ENCODE assay signal across 9 cellular contexts in the genomic region with DNA sequence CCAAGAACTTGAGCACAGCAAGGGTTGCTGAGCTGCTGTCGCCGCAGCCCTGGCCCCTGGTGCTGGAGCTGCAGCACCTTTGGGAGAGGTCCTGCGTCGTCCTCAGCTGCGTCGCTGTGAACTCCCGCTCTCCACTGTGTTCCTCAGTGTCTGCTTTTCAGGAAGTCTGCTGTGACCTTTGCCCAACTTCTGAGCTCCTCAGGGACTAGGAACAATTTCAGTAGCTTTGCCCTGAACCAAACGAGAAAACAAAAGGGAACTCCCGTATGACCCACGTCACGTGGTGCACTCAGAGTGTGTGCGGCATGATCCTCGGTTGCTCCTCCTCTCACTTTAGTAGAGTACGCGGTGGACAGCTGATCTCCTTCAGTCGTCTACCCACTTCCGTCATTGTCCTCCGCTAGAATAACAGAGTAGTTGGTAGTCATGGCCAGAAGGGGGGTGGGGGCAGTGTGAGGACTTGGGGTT. TPM values are rescaled to one million over a fixed set of nuclear protein-coding genes. Genes with fewer than 3 reads are reported as not detected.
DNase-seq lines count a peak whose midpoint lies in the region; ATAC-seq and TF ChIP-seq lines count a peak whose summit lies in the region.
"Had no signal": no experiment of that assay in that cellular context is flagged by ENCODE, and none has a peak within 500 bp of the region (broad histone marks: within the 10 kb centered on the region; RNA-seq: fewer than 3 reads in every experiment).

No MANE protein-coding gene starts in this region.

- peaks cover 12% of the 10 kb centered on the region for H3K4me1 Mint-ChIP-seq in activated naive CD4-positive, alpha-beta T cell treated with anti-CD3 and anti-CD28 coated beads for 36 hours (ENCODE audit: low read depth)
- H3K4me1 Mint-ChIP-seq in chondrocyte (ENCODE audit: low read depth) = peaks cover 19% of the 10 kb centered on the region

- CTCF ChIA-PET in activated naive CD4-positive, alpha-beta T cell treated with anti-CD3 and anti-CD28 coated beads for 36 hours (lab: Charles Lee) = interaction anchor here (0.7 kb wide), 1 partner anchor 157 kb away, joined by 3 read pairs; no protein-coding TSS in a partner anchor

- H3K27me3 ChIP-seq in right lobe of liver (no peaks in the 10 kb centered on the region), upper lobe of right lung (no peaks in the 10 kb centered on the region)

- DNase-seq in activated naive CD4-positive, alpha-beta T cell treated with anti-CD3 and anti-CD28 coated beads for 36 hours = peak; percentile 53
- DNase-seq in activated naive CD4-positive, alpha-beta T cell treated with anti-CD3 and anti-CD28 coated beads, Interleukin-2, amount 50 U/mL, for 16 hours = no peak
- no peak for DNase-seq in chondrocyte (ENCODE audit: low spot score)
- DNase-seq in right lobe of liver = peak in 2 of 3 donors; percentile 55 to 73
- peak; percentile 90 for DNase-seq in upper lobe of right lung
- DNase-seq in iPS-NIHi7 (ENCODE audit: extremely low spot score) = no peak
- DNase-seq in NCI-H345 (lab: John Stamatoyannopoulos, UW) = no peak

- no peaks in the 10 kb centered on the region for H3K9me3 ChIP-seq in right lobe of liver
- no peaks in the 10 kb centered on the region for H3K9me3 ChIP-seq in upper lobe of right lung

- no peaks in the 10 kb centered on the region for H3K4me1 ChIP-seq in right lobe of liver
- H3K4me1 ChIP-seq in upper lobe of right lung = peaks cover 30% of the 10 kb centered on the region

- ATAC-seq in right lobe of liver (peak; percentile 65 to 84 (median 68)), upper lobe of right lung (peak; percentile 94), GM18867 (IDR thresholded peaks at IDR 0.05; ENCODE audit: unreplicated experiment) (no peak)

- H3K27me3 Mint-ChIP-seq in activated naive CD4-positive, alpha-beta T cell treated with anti-CD3 and anti-CD28 coated beads for 36 hours (ENCODE audit: low read depth) = no peaks in the 10 kb centered on the region
- H3K27me3 Mint-ChIP-seq in chondrocyte (ENCODE audit: low read depth) = no peaks in the 10 kb centered on the region

- intact Hi-C loops in activated naive CD4-positive, alpha-beta T cell treated with anti-CD3 and anti-CD28 coated beads for 36 hours (cut with micrococcal nuclease) = no loop called here
- intact Hi-C loops in right lobe of liver (cut with DNase I) (no loop called here), upper lobe of right lung (cut with DNase I) (no loop called here)

- WGBS in right lobe of liver (ENCODE audit: insufficient coverage, low coverage, low lambda C conversion rate, missing lambda C conversion rate) = 75% methylated on average over 11 of the region's 18 CpGs

- H3K36me3 Mint-ChIP-seq in activated naive CD4-positive, alpha-beta T cell treated with anti-CD3 and anti-CD28 coated beads for 36 hours (ENCODE audit: low read depth) = peaks cover 28% of the 10 kb centered on the region
- peaks cover 30% of the 10 kb centered on the region for H3K36me3 Mint-ChIP-seq in chondrocyte (ENCODE audit: low read depth)

- no peak overlapping the region for H3K4me3 Mint-ChIP-seq in activated naive CD4-positive, alpha-beta T cell treated with anti-CD3 and anti-CD28 coated beads for 36 hours
- no peak overlapping the region for H3K4me3 Mint-ChIP-seq in chondrocyte (ENCODE audit: unreplicated experiment)

- H3K27ac ChIP-seq in right lobe of liver (peak overlapping the region in 1 of 3 donors; percentile 47), upper lobe of right lung (peak overlapping the region; percentile 77)
- H3K27ac ChIP-seq: C4-2B had no signal

- peak overlapping the region; percentile 28 for H3K27ac Mint-ChIP-seq in activated naive CD4-positive, alpha-beta T cell treated with anti-CD3 and anti-CD28 coated beads for 36 hours
- H3K27ac Mint-ChIP-seq in chondrocyte (ENCODE audit: unreplicated experiment) = peak overlapping the region; percentile 54

- peaks cover 4 to 48% (median 14%) of the 10 kb centered on the region in 4 donors for H3K36me3 ChIP-seq in right lobe of liver
- peaks cover 42% of the 10 kb centered on the region for H3K36me3 ChIP-seq in upper lobe of right lung

- H3K4me3 ChIP-seq in right lobe of liver (no peak overlapping the region), upper lobe of right lung (peak overlapping the region; percentile 19)

- TF ChIP-seq CTCF in chondrocyte (IDR thresholded peaks at IDR 0.05) = no peak
- no peak for TF ChIP-seq CTCF in right lobe of liver (IDR thresholded peaks at IDR 0.05)
- TF ChIP-seq CTCF in upper lobe of right lung (IDR thresholded peaks at IDR 0.05) = no peak

- no peaks in the 10 kb centered on the region for H3K9me3 Mint-ChIP-seq in activated naive CD4-positive, alpha-beta T cell treated with anti-CD3 and anti-CD28 coated beads for 36 hours
- no peaks in the 10 kb centered on the region for H3K9me3 Mint-ChIP-seq in chondrocyte (ENCODE audit: low read depth)

- no peak for TF ChIP-seq POLR2A in right lobe of liver (IDR thresholded peaks at IDR 0.05)

RNA-seq across cellular contexts. Expression of gene WDR45B, which starts 44.2 kb away (rescaled TPM):
- 10 to 100 TPM; 23.2 to 25.0 TPM for total RNA-seq in activated naive CD4-positive, alpha-beta T cell treated with anti-CD3 and anti-CD28 coated beads for 36 hours
- total RNA-seq in chondrocyte (60.4 to 70.0 TPM (median 67.8 TPM) in 3 replicates), right lobe of liver (10 to 100 TPM; 27.7 to 40.7 (median 31.6) TPM), upper lobe of right lung (65.1 TPM)

Comparison
In these comparisons a context has a peak if more than half of its experiments do, and no peak if none do; other contexts are left out.
1. DNase-seq: peak in activated naive CD4-positive, alpha-beta T cell treated with anti-CD3 and anti-CD28 coated beads for 36 hours (single experiment), right lobe of liver (2 of 3) and upper lobe of right lung (single experiment); none in activated naive CD4-positive, alpha-beta T cell treated with anti-CD3 and anti-CD28 coated beads, Interleukin-2, amount 50 U/mL, for 16 hours (single experiment), chondrocyte (single experiment), iPS-NIHi7 (single experiment) and NCI-H345 (single experiment).